In genomic region chr1:29974345-29974744, GRCh38 we compare ENCODE assay signal across 9 cellular contexts.
DNase-seq lines count a peak whose midpoint lies in the region; ATAC-seq and TF ChIP-seq lines count a peak whose summit lies in the region.
"Had no signal": no experiment of that assay in that cellular context is flagged by ENCODE, and none has a peak within 500 bp of the region (broad histone marks: within the 10 kb centered on the region; RNA-seq: fewer than 3 reads in every experiment).

No MANE protein-coding gene starts in this region.

- H3K4me3 ChIP-seq in NT2/D1 (ENCODE audit: insufficient read length, low read depth) (no peak overlapping the region), epithelial cell of esophagus (ENCODE audit: low read length) (no peak overlapping the region)

- no peak overlapping the region for H3K9ac ChIP-seq in NT2/D1 (ENCODE audit: insufficient read length, low read depth)

- no peak for TF ChIP-seq CTCF in epithelial cell of esophagus (IDR thresholded peaks at IDR 0.05; ENCODE audit: insufficient read depth, low read depth, low read length, missing control alignments)

- H3K4me1 ChIP-seq in NT2/D1 (ENCODE audit: insufficient read depth, insufficient read length) = peaks cover 11% of the 10 kb centered on the region

- DNase-seq in H4 (ENCODE audit: low spot score) (peak; percentile 20), NT2/D1 (ENCODE audit: low read depth, low spot score) (peak; percentile 90), epithelial cell of esophagus (ENCODE audit: low read depth) (peak; percentile 82), pons (ENCODE audit: low spot score) (peak; percentile 36), cerebellar nuclear complex (lab: John Stamatoyannopoulos, UW) (no peak), HUDEP-2 (lab: John Stamatoyannopoulos, UW; ENCODE audit: unreplicated experiment in 76 of 76) (no peak)
- DNase-seq: NCI-H2171 treated with DMSO at 0.1 percent for 48 hours had no signal

- H3K36me3 ChIP-seq in NT2/D1 (ENCODE audit: insufficient read depth, insufficient read length, low read length) = no peaks in the 10 kb centered on the region

- H3K27me3 ChIP-seq in NT2/D1 (ENCODE audit: insufficient read depth, insufficient read length) = no peaks in the 10 kb centered on the region

- ATAC-seq in HG03097 (IDR thresholded peaks at IDR 0.05; ENCODE audit: low FRiP score, unreplicated experiment) (no peak), GM18858 (IDR thresholded peaks at IDR 0.05; ENCODE audit: unreplicated experiment) (no peak)

- peaks cover 24% of the 10 kb centered on the region for H3K9me3 ChIP-seq in NT2/D1 (ENCODE audit: insufficient read depth, low read length)

Comparison
In these comparisons a context has a peak if more than half of its experiments do, and no peak if none do; other contexts are left out.
1. DNase-seq: peak in H4 (single experiment), NT2/D1 (single experiment), epithelial cell of esophagus (single experiment) and pons (single experiment); none in cerebellar nuclear complex (0 of 2) and HUDEP-2 (0 of 76).